ENCODE assay signal across 8 cellular contexts in genomic region chr22:46007848-46008261, GRCh38. TPM values are rescaled to one million over a fixed set of nuclear protein-coding genes. Genes with fewer than 3 reads are reported as not detected.
A peak's percentile ranks its signal among the peaks of the same experiment; 100 is the strongest.
DNase-seq lines count a peak whose midpoint lies in the region; ATAC-seq and TF ChIP-seq lines count a peak whose summit lies in the region.

No MANE protein-coding gene starts in this region.

- peak overlapping the region; percentile 94 for H3K4me2 ChIP-seq in BLaER1

- H3K9me3 ChIP-seq in BLaER1 = peaks cover 6% of the 10 kb centered on the region; the same call in 1 of the 2 replicates
- H3K9me3 ChIP-seq in endodermal cell (ENCODE audit: control insufficient read depth, low read length) = no peaks in the 10 kb centered on the region

- TF ChIP-seq CTCF in omental fat pad (IDR thresholded peaks at IDR 0.05) (no peak), endodermal cell (conservative IDR thresholded peaks at IDR 0.05) (no peak)

- no peak overlapping the region for H3K27ac Mint-ChIP-seq in endodermal cell

- no peaks in the 10 kb centered on the region for H3K9me3 Mint-ChIP-seq in endodermal cell

- H3K9ac ChIP-seq in BLaER1 = no peak overlapping the region
- no peak overlapping the region for H3K9ac ChIP-seq in endodermal cell (ENCODE audit: extremely low read depth, low read length, poor library complexity, severe bottlenecking)

- no peaks in the 10 kb centered on the region for H3K36me3 Mint-ChIP-seq in endodermal cell (ENCODE audit: low read depth)

- H3K4me1 Mint-ChIP-seq in endodermal cell = peaks cover 3% of the 10 kb centered on the region

- ATAC-seq in esophagus mucosa = peak; percentile 59
- ATAC-seq in omental fat pad (ENCODE audit: low FRiP score) = peak; percentile 72
- no peak for ATAC-seq in HG03520 (IDR thresholded peaks at IDR 0.05; ENCODE audit: unreplicated experiment)

- no peak overlapping the region; the same call in 1 of the 2 replicates for H3K27ac ChIP-seq in BLaER1
- no peak overlapping the region for H3K27ac ChIP-seq in endodermal cell (ENCODE audit: low read depth, low read length)

- H3K4me1 ChIP-seq in BLaER1 (peaks cover 73% of the 10 kb centered on the region), endodermal cell (ENCODE audit: control insufficient read depth, insufficient read depth, low read length) (no peaks in the 10 kb centered on the region)

- no peaks in the 10 kb centered on the region for H3K27me3 ChIP-seq in BLaER1
- H3K27me3 ChIP-seq in endodermal cell (ENCODE audit: control insufficient read depth, insufficient read depth, low read length, poor library complexity, severe bottlenecking) = no peaks in the 10 kb centered on the region

- H3K27me3 Mint-ChIP-seq in endodermal cell (ENCODE audit: insufficient read depth) = no peaks in the 10 kb centered on the region

- H4K20me1 ChIP-seq in BLaER1 = no peaks in the 10 kb centered on the region

- 87 to 100% methylated on average over 6 to 25 of the region's 25 CpGs for WGBS in endodermal cell (ENCODE audit: insufficient coverage in 1 of 2, insufficient read length in 1 of 2), 2 experiments

- peak; percentile 52 for DNase-seq in NCI-H774 (lab: John Stamatoyannopoulos, UW)
- no peak for DNase-seq in omental fat pad (ENCODE audit: low spot score)
- no peak for DNase-seq in endodermal cell
- no peak for DNase-seq in activated CD8-positive, alpha-beta memory T cell treated with anti-CD3 and anti-CD28 coated beads, Interleukin-2, amount 50 U/mL, for 4 hours
- DNase-seq in RPMI8226 = no peak

- H3K36me3 ChIP-seq in BLaER1 = no peaks in the 10 kb centered on the region
- H3K36me3 ChIP-seq in endodermal cell (ENCODE audit: control insufficient read depth, insufficient read depth, low read length) = no peaks in the 10 kb centered on the region

- H3K4me3 ChIP-seq in BLaER1 (no peak overlapping the region), endodermal cell (ENCODE audit: low read length) (no peak overlapping the region)

- no peak overlapping the region for H3K4me3 Mint-ChIP-seq in endodermal cell

RNA-seq across cellular contexts. Expression of gene WNT7B, which starts 30.9 kb away (rescaled TPM):
- 8.4 TPM for total RNA-seq in esophagus mucosa
- under 1 TPM in 2 of 4 donors, not detected in 2; 0.28 to 0.48 TPM for total RNA-seq in omental fat pad
- total RNA-seq in endodermal cell = not detected
- polyA plus RNA-seq in endodermal cell (2013, experiment 1 of 2) = 15.0 TPM
- 12.3 TPM for polyA plus RNA-seq in endodermal cell (2013, experiment 2 of 2)
